ENCODE assay signal across 19 cellular contexts in the genomic region with DNA sequence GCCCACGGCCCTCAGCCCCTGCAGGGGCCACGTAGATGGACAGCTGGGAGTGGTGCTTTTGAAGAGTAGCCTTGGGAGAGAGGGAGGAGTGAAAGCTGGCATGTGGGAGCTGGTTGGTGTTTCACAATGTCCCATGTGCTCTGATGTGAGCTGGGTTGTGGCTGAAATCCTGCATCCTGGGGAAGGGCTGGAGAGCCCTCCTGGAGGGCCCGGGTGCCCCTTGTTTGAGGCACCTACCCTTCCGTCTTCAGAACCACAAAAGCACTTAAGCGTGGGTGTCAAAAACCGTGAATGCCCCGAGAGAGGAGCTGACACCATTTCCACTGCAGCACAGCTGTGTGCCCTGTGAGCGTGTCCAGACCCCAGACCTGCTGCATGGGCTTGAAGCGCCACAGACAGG.
DNase-seq lines count a peak whose midpoint lies in the region; ATAC-seq and TF ChIP-seq lines count a peak whose summit lies in the region.
"Had no signal": no experiment of that assay in that cellular context is flagged by ENCODE, and none has a peak within 500 bp of the region (broad histone marks: within the 10 kb centered on the region; RNA-seq: fewer than 3 reads in every experiment).

No MANE protein-coding gene starts in this region.

- no peaks in the 10 kb centered on the region for H3K9me2 ChIP-seq in OCI-LY7 (ENCODE audit: insufficient read depth, low read length)

- POLR2A ChIA-PET in OCI-LY7 (lab: Charles Lee) = no interaction called here

- CTCF ChIA-PET in OCI-LY7 (lab: Charles Lee; ENCODE audit: unreplicated experiment) = no interaction called here

- H3K36me3 Mint-ChIP-seq in natural killer cell treated with Interleukin-12 subunit alpha and Interleukin-12 subunit beta and Interleukin-15 and Interleukin-18, amount 100 ng/mL, for 72 hours = no peaks in the 10 kb centered on the region
- H3K36me3 Mint-ChIP-seq in natural killer cell = no peaks in the 10 kb centered on the region
- H3K36me3 Mint-ChIP-seq: activated CD8-positive, alpha-beta memory T cell treated with anti-CD3 and anti-CD28 coated beads, Interleukin-2, amount 10 ng/mL, durations not matched to agents 7 days and 5 days; CD4-positive, alpha-beta memory T cell; mesothelial cell of epicardium had no signal

- BruUV-seq in OCI-LY7 (replicated peaks; lab: Mats Ljungman, UMichigan) = no TSS peak

- H4K20me1 ChIP-seq in OCI-LY7 (ENCODE audit: insufficient read depth, low read length) = no peaks in the 10 kb centered on the region

- H2AFZ ChIP-seq in OCI-LY7 (ENCODE audit: low read length) = no peak overlapping the region

- DNase-seq in natural killer cell treated with Interleukin-12 subunit alpha and Interleukin-12 subunit beta and Interleukin-15 and Interleukin-18, amount 100 ng/mL, for 72 hours (ENCODE audit: low spot score) = peak; percentile 22
- DNase-seq in natural killer cell = no peak
- DNase-seq in WERI-Rb-1 = no peak
- no peak for DNase-seq in left lung
- no peak for DNase-seq in upper lobe of right lung
- DNase-seq in OCI-LY7 (ENCODE audit: low spot score) = no peak
- DNase-seq in NCI-H2081 (lab: John Stamatoyannopoulos, UW) = no peak
- DNase-seq in activated CD4-positive, alpha-beta T cell treated with anti-CD3 and anti-CD28 coated beads, Interleukin-2, amount 50 U/mL, for 4 hours = no peak
- DNase-seq: ACHN; activated CD8-positive, alpha-beta memory T cell treated with anti-CD3 and anti-CD28 coated beads, Interleukin-2, amount 10 ng/mL, durations not matched to agents 7 days and 5 days; CD4-positive, alpha-beta memory T cell; effector memory CD4-positive, alpha-beta T cell; NCI-H1048; NCI-H524 treated with DMSO at 0.1 percent for 48 hours; OCI-M1; stimulated activated naive CD4-positive, alpha-beta T cell treated with Interleukin-2 at 50 U/mL for 16 hours had no signal

- H3K9me3 ChIP-seq in WERI-Rb-1 (ENCODE audit: severe bottlenecking) = no peaks in the 10 kb centered on the region
- H3K9me3 ChIP-seq in left lung = no peaks in the 10 kb centered on the region
- H3K9me3 ChIP-seq in upper lobe of right lung = no peaks in the 10 kb centered on the region
- no peaks in the 10 kb centered on the region for H3K9me3 ChIP-seq in OCI-LY7 (ENCODE audit: low read length)

- TF ChIP-seq CTCF in natural killer cell (IDR thresholded peaks at IDR 0.05) (no peak), WERI-Rb-1 (IDR thresholded peaks at IDR 0.05; ENCODE audit: low read depth, low read length) (no peak), left lung (IDR thresholded peaks at IDR 0.05) (no peak), upper lobe of right lung (IDR thresholded peaks at IDR 0.05) (no peak), OCI-LY7 (conservative IDR thresholded peaks at IDR 0.05; ENCODE audit: low read length) (no peak)

- H3K4me1 ChIP-seq in left lung (peaks cover 0 to 5% of the 10 kb centered on the region in 2 donors), upper lobe of right lung (no peaks in the 10 kb centered on the region), OCI-LY7 (ENCODE audit: insufficient read depth, low read length, poor library complexity, severe bottlenecking) (no peaks in the 10 kb centered on the region)

- peaks cover under 1 to 3% of the 10 kb centered on the region in 2 donors for H3K4me1 Mint-ChIP-seq in natural killer cell treated with Interleukin-12 subunit alpha and Interleukin-12 subunit beta and Interleukin-15 and Interleukin-18, amount 100 ng/mL, for 72 hours (ENCODE audit: low read depth in 2 of 2)
- peaks cover 3 to 12% of the 10 kb centered on the region in 2 donors for H3K4me1 Mint-ChIP-seq in natural killer cell
- H3K4me1 Mint-ChIP-seq: activated CD8-positive, alpha-beta memory T cell treated with anti-CD3 and anti-CD28 coated beads, Interleukin-2, amount 10 ng/mL, durations not matched to agents 7 days and 5 days; CD4-positive, alpha-beta memory T cell had no signal

- H3K27ac ChIP-seq in WERI-Rb-1 (peak overlapping the region; percentile 15), left lung (no peak overlapping the region), upper lobe of right lung (no peak overlapping the region), OCI-LY7 (ENCODE audit: low read depth, low read length, poor library complexity, severe bottlenecking) (no peak overlapping the region)

- H3K27me3 Mint-ChIP-seq in natural killer cell treated with Interleukin-12 subunit alpha and Interleukin-12 subunit beta and Interleukin-15 and Interleukin-18, amount 100 ng/mL, for 72 hours = peaks cover 10 to 18% of the 10 kb centered on the region in 2 donors
- H3K27me3 Mint-ChIP-seq in natural killer cell (ENCODE audit: low read depth in 2 of 2) = peaks cover 15 to 23% of the 10 kb centered on the region in 2 donors

- no peaks in the 10 kb centered on the region for H3K36me3 ChIP-seq in WERI-Rb-1
- H3K36me3 ChIP-seq in left lung = no peaks in the 10 kb centered on the region
- no peaks in the 10 kb centered on the region for H3K36me3 ChIP-seq in upper lobe of right lung
- no peaks in the 10 kb centered on the region for H3K36me3 ChIP-seq in OCI-LY7 (ENCODE audit: insufficient read depth, low read length)

- no peak overlapping the region for H3K4me2 ChIP-seq in OCI-LY7 (ENCODE audit: low read length)

- no peak overlapping the region for H3K27ac Mint-ChIP-seq in natural killer cell treated with Interleukin-12 subunit alpha and Interleukin-12 subunit beta and Interleukin-15 and Interleukin-18, amount 100 ng/mL, for 72 hours
- no peak overlapping the region for H3K27ac Mint-ChIP-seq in natural killer cell
- H3K27ac Mint-ChIP-seq: activated CD8-positive, alpha-beta memory T cell treated with anti-CD3 and anti-CD28 coated beads, Interleukin-2, amount 10 ng/mL, durations not matched to agents 7 days and 5 days; activated T-helper 2 cell treated with anti-CD3 and anti-CD28 coated beads, Interferon-gamma antibody, Interleukin-2, Interleukin-4, amounts not matched to agents 10 μg/mL and 5 μg/mL and 100 μg/mL, durations not matched to agents 14 hours and 24 hours and 36 hours; CD4-positive, alpha-beta memory T cell; mesothelial cell of epicardium; T-helper 2 cell treated with Interferon-gamma antibody and Interleukin-4, amounts not matched to agents 5 μg/mL and 100 μg/mL, for 36 hours had no signal

- H3K27me3 ChIP-seq in WERI-Rb-1 (ENCODE audit: insufficient read depth, low read depth, severe bottlenecking) = no peaks in the 10 kb centered on the region
- no peaks in the 10 kb centered on the region for H3K27me3 ChIP-seq in left lung
- H3K27me3 ChIP-seq in upper lobe of right lung = no peaks in the 10 kb centered on the region

- H3K79me2 ChIP-seq in OCI-LY7 (ENCODE audit: insufficient read depth, low read depth, low read length) = no peaks in the 10 kb centered on the region

- ATAC-seq in natural killer cell treated with Interleukin-12 subunit alpha and Interleukin-12 subunit beta and Interleukin-15 and Interleukin-18, amount 100 ng/mL, for 72 hours = no peak
- ATAC-seq in natural killer cell = no peak
- ATAC-seq in left lung = peak; percentile 18
- ATAC-seq in upper lobe of right lung = peak; percentile 44
- ATAC-seq: activated CD8-positive, alpha-beta memory T cell treated with anti-CD3 and anti-CD28 coated beads, Interleukin-2, amount 10 ng/mL, durations not matched to agents 7 days and 5 days had no signal

- intact Hi-C loops in natural killer cell (cut with micrococcal nuclease) = no loop called here
- intact Hi-C loops in left lung (cut with DNase I) = no loop called here
- intact Hi-C loops in upper lobe of right lung (cut with DNase I) = no loop called here
- intact Hi-C loops in OCI-LY7 (cut with micrococcal nuclease; ENCODE audit: unreplicated experiment) = no loop called here

- H3K4me3 Mint-ChIP-seq in natural killer cell treated with Interleukin-12 subunit alpha and Interleukin-12 subunit beta and Interleukin-15 and Interleukin-18, amount 100 ng/mL, for 72 hours = no peak overlapping the region
- no peak overlapping the region for H3K4me3 Mint-ChIP-seq in natural killer cell
- H3K4me3 Mint-ChIP-seq: activated CD8-positive, alpha-beta memory T cell treated with anti-CD3 and anti-CD28 coated beads, Interleukin-2, amount 10 ng/mL, durations not matched to agents 7 days and 5 days; CD4-positive, alpha-beta memory T cell; mesothelial cell of epicardium; T-helper 2 cell treated with Interferon-gamma antibody and Interleukin-4, amounts not matched to agents 5 μg/mL and 100 μg/mL, for 36 hours had no signal

- no peaks in the 10 kb centered on the region for H3K9me3 Mint-ChIP-seq in natural killer cell treated with Interleukin-12 subunit alpha and Interleukin-12 subunit beta and Interleukin-15 and Interleukin-18, amount 100 ng/mL, for 72 hours
- H3K9me3 Mint-ChIP-seq in natural killer cell = no peaks in the 10 kb centered on the region
- H3K9me3 Mint-ChIP-seq: activated T-helper 2 cell treated with anti-CD3 and anti-CD28 coated beads, Interferon-gamma antibody, Interleukin-2, Interleukin-4, amounts not matched to agents 10 μg/mL and 5 μg/mL and 100 μg/mL, durations not matched to agents 14 hours and 24 hours and 36 hours; CD4-positive, alpha-beta memory T cell; mesothelial cell of epicardium; T-helper 2 cell treated with Interferon-gamma antibody and Interleukin-4, amounts not matched to agents 5 μg/mL and 100 μg/mL, for 36 hours had no signal

- H3K4me3 ChIP-seq in WERI-Rb-1 (ENCODE audit: low read depth, low read length) (no peak overlapping the region), left lung (no peak overlapping the region), upper lobe of right lung (no peak overlapping the region), OCI-LY7 (ENCODE audit: low read depth, low read length, poor library complexity, severe bottlenecking) (no peak overlapping the region)

Comparison
In these comparisons a context has a peak if more than half of its experiments do, and no peak if none do; other contexts are left out.
1. ATAC-seq: peak in left lung (single experiment) and upper lobe of right lung (single experiment); none in natural killer cell treated with Interleukin-12 subunit alpha and Interleukin-12 subunit beta and Interleukin-15 and Interleukin-18, amount 100 ng/mL, for 72 hours (0 of 2) and natural killer cell (0 of 3).